1 cellular context compared by ENCODE assay signal in genomic region chrX:124388562-124388961, GRCh38.
TF ChIP-seq lines count a peak whose summit lies in the region.

No MANE protein-coding gene starts in this region.

TF ChIP-seq in HepG2, 621 proteins besides CTCF, POLR2A, EP300 and RAD21 (continued from another document):
- TF ChIP-seq ZNF574 (CRISPR knock-in tag; IDR thresholded peaks at IDR 0.05) (0 out of 2 replicates have a peak, but pooled peaks have one; percentile 18), MTA1 (CRISPR knock-in tag; IDR thresholded peaks at IDR 0.05; ENCODE audit: borderline replicate concordance) (no peak), CENPX (CRISPR knock-in tag; IDR thresholded peaks at IDR 0.05) (no peak), STAG1 (CRISPR knock-in tag; IDR thresholded peaks at IDR 0.05) (peak; percentile 48), ZNF34 (CRISPR knock-in tag; IDR thresholded peaks at IDR 0.05; ENCODE audit: borderline replicate concordance) (no peak), ZBTB7A (CRISPR knock-in tag; IDR thresholded peaks at IDR 0.05) (no peak)
- TF ChIP-seq, protein P1, sequence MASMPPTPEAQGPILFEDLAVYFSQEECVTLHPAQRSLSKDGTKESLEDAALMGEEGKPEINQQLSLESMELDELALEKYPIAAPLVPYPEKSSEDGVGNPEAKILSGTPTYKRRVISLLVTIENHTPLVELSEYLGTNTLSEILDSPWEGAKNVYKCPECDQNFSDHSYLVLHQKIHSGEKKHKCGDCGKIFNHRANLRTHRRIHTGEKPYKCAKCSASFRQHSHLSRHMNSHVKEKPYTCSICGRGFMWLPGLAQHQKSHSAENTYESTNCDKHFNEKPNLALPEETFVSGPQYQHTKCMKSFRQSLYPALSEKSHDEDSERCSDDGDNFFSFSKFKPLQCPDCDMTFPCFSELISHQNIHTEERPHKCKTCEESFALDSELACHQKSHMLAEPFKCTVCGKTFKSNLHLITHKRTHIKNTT (CRISPR knock-in tag; IDR thresholded peaks at IDR 0.05), result no peak
